ENCODE assay signal across 12 cellular contexts in the genomic region with DNA sequence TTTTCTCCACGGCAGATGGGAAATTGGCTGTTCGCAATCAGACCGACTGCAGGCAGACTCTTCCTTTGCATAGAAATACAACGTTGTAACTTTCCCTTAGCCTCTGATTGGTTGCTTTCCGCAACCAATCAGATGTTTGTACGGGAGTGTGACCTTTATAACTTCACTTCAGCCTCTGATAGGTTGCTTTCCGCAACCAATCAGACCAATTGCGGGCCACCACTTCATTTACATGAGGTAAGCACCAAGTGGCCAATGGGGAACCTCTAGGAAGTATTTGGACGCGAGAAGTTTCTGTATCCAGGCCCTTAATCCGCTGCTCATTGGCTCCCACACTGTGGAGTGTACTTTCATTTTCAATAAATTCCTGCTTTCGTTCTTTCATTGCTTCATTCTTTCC. TPM values are rescaled to one million over a fixed set of nuclear protein-coding genes. Genes with fewer than 3 reads are reported as not detected.
DNase-seq lines count a peak whose midpoint lies in the region; TF ChIP-seq lines count a peak whose summit lies in the region.
"Had no signal": no experiment of that assay in that cellular context is flagged by ENCODE, and none has a peak within 500 bp of the region (broad histone marks: within the 10 kb centered on the region; RNA-seq: fewer than 3 reads in every experiment).

No MANE protein-coding gene starts in this region.

- no peak overlapping the region for H3K4ac ChIP-seq in mesenchymal stem cell (ENCODE audit: low read depth in 1 of 2, low read length in 2 of 2)

- H3K27me3 Mint-ChIP-seq in T-helper 1 cell treated with Interleukin-12 subunit alpha and Interleukin-12 subunit beta and Interleukin-4 antibody, amounts not matched to agents 30 μg/mL and 1 μg/mL, for 36 hours (ENCODE audit: low read depth) = no peaks in the 10 kb centered on the region
- no peaks in the 10 kb centered on the region for H3K27me3 Mint-ChIP-seq in activated CD4-positive, alpha-beta memory T cell treated with anti-CD3 and anti-CD28 coated beads for 36 hours
- H3K27me3 Mint-ChIP-seq: CD4-positive, CD25-positive, alpha-beta regulatory T cell had no signal

- no peak overlapping the region for H2AK5ac ChIP-seq in mesenchymal stem cell (ENCODE audit: low read length, severe bottlenecking)

- H3K36me3 ChIP-seq in mesenchymal stem cell (ENCODE audit: control insufficient read depth in 1 of 2, insufficient read depth in 2 of 2, low read depth in 1 of 2, low read length in 2 of 2) (peaks cover 6 to 10% of the 10 kb centered on the region in 2 experiments), thyroid gland (no peaks in the 10 kb centered on the region)

- H4K91ac ChIP-seq in mesenchymal stem cell (ENCODE audit: low read length) = no peak overlapping the region

- 89% methylated on average over 12 of the region's 12 CpGs for WGBS in mesenchymal stem cell
- WGBS in thyroid gland, 2 donors = 89 to 93% methylated on average over 12 of the region's 12 CpGs

- peaks cover 23% of the 10 kb centered on the region for H3K4me1 Mint-ChIP-seq in T-helper 1 cell treated with Interleukin-12 subunit alpha and Interleukin-12 subunit beta and Interleukin-4 antibody, amounts not matched to agents 30 μg/mL and 1 μg/mL, for 36 hours (ENCODE audit: low read depth)
- H3K4me1 Mint-ChIP-seq in activated CD4-positive, alpha-beta memory T cell treated with anti-CD3 and anti-CD28 coated beads for 36 hours (ENCODE audit: low read depth) = peaks cover 18% of the 10 kb centered on the region

- CTCF ChIA-PET in activated CD4-positive, alpha-beta memory T cell treated with anti-CD3 and anti-CD28 coated beads for 36 hours (lab: Charles Lee) = no interaction called here

- H2BK12ac ChIP-seq in mesenchymal stem cell (ENCODE audit: low read length in 2 of 2) = no peak overlapping the region

- H3K9ac ChIP-seq in mesenchymal stem cell (ENCODE audit: low read length) = no peak overlapping the region

- no peak overlapping the region for H3K14ac ChIP-seq in mesenchymal stem cell (ENCODE audit: low read length in 2 of 2)

- H3K4me2 ChIP-seq in mesenchymal stem cell (ENCODE audit: low read length, poor library complexity, severe bottlenecking) = no peak overlapping the region

- peak overlapping the region; percentile 28 for H4K8ac ChIP-seq in mesenchymal stem cell (ENCODE audit: low read length)

- H3K9me3 ChIP-seq in mesenchymal stem cell (ENCODE audit: control insufficient read depth, low read length) (no peaks in the 10 kb centered on the region), thyroid gland (no peaks in the 10 kb centered on the region)
- H3K9me3 ChIP-seq: HAP-1 had no signal

- H2BK5ac ChIP-seq in mesenchymal stem cell (ENCODE audit: low read depth, low read length, poor library complexity, severe bottlenecking) = no peak overlapping the region

- DNase-seq in T-helper 1 cell (no peak), mesenchymal stem cell (no peak), thyroid gland (no peak), SIG-M5 treated with dmso at 0.1 percent for 504 hours (lab: John Stamatoyannopoulos, UW; ENCODE audit: unreplicated experiment) (no peak)
- DNase-seq in activated CD4-positive, alpha-beta memory T cell treated with anti-CD3 and anti-CD28 coated beads for 36 hours = no peak
- DNase-seq: CD4-positive, CD25-positive, alpha-beta regulatory T cell; DMS53; GF-D8 had no signal

- no peak overlapping the region for H2BK120ac ChIP-seq in mesenchymal stem cell (ENCODE audit: low read depth, low read length)

- no peaks in the 10 kb centered on the region for H3K9me3 Mint-ChIP-seq in T-helper 1 cell treated with Interleukin-12 subunit alpha and Interleukin-12 subunit beta and Interleukin-4 antibody, amounts not matched to agents 30 μg/mL and 1 μg/mL, for 36 hours
- no peaks in the 10 kb centered on the region for H3K9me3 Mint-ChIP-seq in activated CD4-positive, alpha-beta memory T cell treated with anti-CD3 and anti-CD28 coated beads for 36 hours
- H3K9me3 Mint-ChIP-seq: CD4-positive, CD25-positive, alpha-beta regulatory T cell had no signal

- peaks cover 26% of the 10 kb centered on the region for H3K36me3 Mint-ChIP-seq in T-helper 1 cell treated with Interleukin-12 subunit alpha and Interleukin-12 subunit beta and Interleukin-4 antibody, amounts not matched to agents 30 μg/mL and 1 μg/mL, for 36 hours (ENCODE audit: low read depth)
- H3K36me3 Mint-ChIP-seq in activated CD4-positive, alpha-beta memory T cell treated with anti-CD3 and anti-CD28 coated beads for 36 hours = peaks cover 21% of the 10 kb centered on the region

- H3K23ac ChIP-seq in mesenchymal stem cell (ENCODE audit: low read length in 2 of 2) = no peak overlapping the region

- H3K4me3 ChIP-seq in mesenchymal stem cell (ENCODE audit: insufficient read depth in 1 of 2, low read depth in 1 of 2, low read length in 2 of 2) (no peak overlapping the region), thyroid gland (replicated peaks in 1 of 3) (no peak overlapping the region)
- H3K4me3 ChIP-seq: HAP-1 had no signal

- H3K27me3 ChIP-seq in mesenchymal stem cell (ENCODE audit: control insufficient read depth in 1 of 2, insufficient read depth in 1 of 2, low read length in 2 of 2) (no peaks in the 10 kb centered on the region), thyroid gland (no peaks in the 10 kb centered on the region)

- H3K18ac ChIP-seq in mesenchymal stem cell (ENCODE audit: low read depth in 1 of 2, low read length in 2 of 2) = no peak overlapping the region

- intact Hi-C loops in thyroid gland (cut with DNase I) = no loop called here
- intact Hi-C loops in activated CD4-positive, alpha-beta memory T cell treated with anti-CD3 and anti-CD28 coated beads for 36 hours (cut with micrococcal nuclease) = no loop called here

- POLR2A ChIA-PET in activated CD4-positive, alpha-beta memory T cell treated with anti-CD3 and anti-CD28 coated beads for 36 hours (lab: Charles Lee) = no interaction called here

- no peak for TF ChIP-seq POLR2A in thyroid gland (IDR thresholded peaks at IDR 0.05)

- H3K79me1 ChIP-seq in mesenchymal stem cell (replicated peaks; ENCODE audit: low read length, poor library complexity, severe bottlenecking) = peaks cover 21% of the 10 kb centered on the region

- no peak overlapping the region for H2BK15ac ChIP-seq in mesenchymal stem cell (ENCODE audit: low read depth, poor library complexity, severe bottlenecking)

- no peak overlapping the region for H3K4me3 Mint-ChIP-seq in T-helper 1 cell treated with Interleukin-12 subunit alpha and Interleukin-12 subunit beta and Interleukin-4 antibody, amounts not matched to agents 30 μg/mL and 1 μg/mL, for 36 hours
- no peak overlapping the region for H3K4me3 Mint-ChIP-seq in activated CD4-positive, alpha-beta memory T cell treated with anti-CD3 and anti-CD28 coated beads for 36 hours
- H3K4me3 Mint-ChIP-seq: CD4-positive, CD25-positive, alpha-beta regulatory T cell had no signal

- H3K27ac Mint-ChIP-seq in T-helper 1 cell treated with Interleukin-12 subunit alpha and Interleukin-12 subunit beta and Interleukin-4 antibody, amounts not matched to agents 30 μg/mL and 1 μg/mL, for 36 hours = peak overlapping the region; percentile 22
- no peak overlapping the region for H3K27ac Mint-ChIP-seq in activated CD4-positive, alpha-beta memory T cell treated with anti-CD3 and anti-CD28 coated beads for 36 hours
- H3K27ac Mint-ChIP-seq: CD4-positive, CD25-positive, alpha-beta regulatory T cell had no signal

- H3K27ac ChIP-seq in VCaP = peak overlapping the region; percentile 61
- H3K27ac ChIP-seq in mesenchymal stem cell (ENCODE audit: low read length, poor library complexity, severe bottlenecking) = no peak overlapping the region
- peak overlapping the region in 2 of 3 donors; percentile 61 to 71 for H3K27ac ChIP-seq in thyroid gland
- H3K27ac ChIP-seq: 22Rv1 had no signal

- no peak overlapping the region for H2AFZ ChIP-seq in mesenchymal stem cell (ENCODE audit: low read depth, low read length)

- TF ChIP-seq CTCF in VCaP (conservative IDR thresholded peaks at IDR 0.05) (no peak), thyroid gland (IDR thresholded peaks at IDR 0.05) (no peak)

- H3K4me1 ChIP-seq in mesenchymal stem cell (ENCODE audit: control insufficient read depth, insufficient read depth, low read depth, low read length) (no peaks in the 10 kb centered on the region), thyroid gland (peaks cover 10 to 35% of the 10 kb centered on the region in 2 donors)
- H3K4me1 ChIP-seq: HAP-1 had no signal

RNA-seq across cellular contexts. Expression of gene SLC25A12, which starts 19.1 kb away (rescaled TPM):
- polyA plus RNA-seq in mesenchymal stem cell (2013, experiment 1 of 2) = 14.0 TPM
- polyA plus RNA-seq in mesenchymal stem cell (2013, experiment 2 of 2) = 13.7 TPM
- total RNA-seq in thyroid gland = 10 to 100 TPM; 37.3 to 61.4 (median 46.3) TPM
- total RNA-seq in activated CD4-positive, alpha-beta memory T cell treated with anti-CD3 and anti-CD28 coated beads for 36 hours = 10 to 100 TPM; 15.1 to 17.0 TPM

RNA-seq across cellular contexts. Expression of gene HAT1, which starts 47.3 kb away (rescaled TPM):
- 26.5 TPM for polyA plus RNA-seq in mesenchymal stem cell (2013, experiment 1 of 2)
- 29.2 TPM for polyA plus RNA-seq in mesenchymal stem cell (2013, experiment 2 of 2)
- 10 to 100 TPM; 34.0 to 68.7 (median 50.4) TPM for total RNA-seq in thyroid gland
- total RNA-seq in activated CD4-positive, alpha-beta memory T cell treated with anti-CD3 and anti-CD28 coated beads for 36 hours = 10 to 100 TPM; 86.2 to 90.8 TPM
